ENCODE assay signal across 15 cellular contexts in genomic region chr2:48515588-48515987, GRCh38. TPM values are rescaled to one million over a fixed set of nuclear protein-coding genes. Genes with fewer than 3 reads are reported as not detected.
DNase-seq lines count a peak whose midpoint lies in the region; ATAC-seq lines count a peak whose summit lies in the region.
"Had no signal": no experiment of that assay in that cellular context is flagged by ENCODE, and none has a peak within 500 bp of the region (broad histone marks: within the 10 kb centered on the region; RNA-seq: fewer than 3 reads in every experiment).

No MANE protein-coding gene starts in this region.

- peaks cover 78% of the 10 kb centered on the region for H3K36me3 Mint-ChIP-seq in T-cell

- CTCF ChIA-PET in T-cell (lab: Charles Lee) = no interaction called here

- no peak overlapping the region for H3K4me3 Mint-ChIP-seq in T-cell
- H3K4me3 Mint-ChIP-seq: activated naive CD8-positive, alpha-beta T cell treated with anti-CD3 and anti-CD28 coated beads for 36 hours; immature natural killer cell had no signal

- WGBS in right cardiac atrium = 60% methylated on average over 6 of the region's 6 CpGs

- H3K27ac Mint-ChIP-seq in T-cell = peak overlapping the region in 1 of 2 donors; percentile 34
- H3K27ac Mint-ChIP-seq: activated naive CD8-positive, alpha-beta T cell treated with anti-CD3 and anti-CD28 coated beads for 36 hours had no signal

- DNase-seq in Right ventricle myocardium inferior (ENCODE audit: missing footprints) (no peak), cardiac septum (ENCODE audit: low spot score) (no peak), right cardiac atrium (peak in 1 of 3 donors; percentile 81), NCI-H526 treated with DMSO at 0.1 percent for 48 hours (lab: John Stamatoyannopoulos, UW) (no peak), hippocampal formation (lab: John Stamatoyannopoulos, UW) (no peak), T-cell (no peak)
- DNase-seq in stimulated activated naive CD4-positive, alpha-beta T cell (lab: John Stamatoyannopoulos, UW) = no peak
- DNase-seq: activated CD4-positive, alpha-beta T cell treated with anti-CD3 and anti-CD28 coated beads for 48 hours; activated naive CD8-positive, alpha-beta T cell treated with anti-CD3 and anti-CD28 coated beads for 36 hours; immature natural killer cell; mucosa of descending colon; posterior cingulate gyrus; stimulated activated naive CD8-positive, alpha-beta T cell treated with anti-CD3 and anti-CD28 coated beads, Interleukin-15, Interleukin-2, amounts not matched to agents 100 U/mL and 50 U/mL, for 24 hours; T1000 had no signal

- POLR2A ChIA-PET in T-cell (lab: Charles Lee) = no interaction called here

- no peak overlapping the region for H3K9ac ChIP-seq in rectal smooth muscle tissue (ENCODE audit: low read length)

- intact Hi-C loops in Right ventricle myocardium inferior (cut with DNase I) (no loop called here), cardiac septum (cut with DNase I) (no loop called here), right cardiac atrium (cut with DNase I) (loop anchor here in 1 of 4 donors (10.0 kb wide), 1 partner anchor 69 kb away; no protein-coding TSS in a partner anchor)

- H3K27me3 ChIP-seq in right cardiac atrium (ENCODE audit: control insufficient read depth, insufficient read depth) (no peaks in the 10 kb centered on the region), rectal smooth muscle tissue (ENCODE audit: control insufficient read depth, insufficient read depth, low read length) (no peaks in the 10 kb centered on the region)

- H3K4me1 ChIP-seq in right cardiac atrium (ENCODE audit: control insufficient read depth, insufficient read depth, low read length) (peaks cover 5% of the 10 kb centered on the region), rectal smooth muscle tissue (ENCODE audit: control insufficient read depth, insufficient read depth, low read length) (peaks cover 22% of the 10 kb centered on the region)

- H3K36me3 ChIP-seq in rectal smooth muscle tissue (ENCODE audit: control insufficient read depth, insufficient read depth, low read length) = peaks cover 4% of the 10 kb centered on the region

- H3K27ac ChIP-seq in right cardiac atrium (ENCODE audit: low read length) (peak overlapping the region; percentile 54), rectal smooth muscle tissue (ENCODE audit: low read depth, low read length) (peak overlapping the region; percentile 95)

- peak; percentile 80 for ATAC-seq in Right ventricle myocardium inferior
- ATAC-seq in right cardiac atrium = peak; percentile 83 to 87
- no peak for ATAC-seq in T-cell (replicated peaks in 1 of 4)
- ATAC-seq: mucosa of descending colon; stimulated activated naive CD8-positive, alpha-beta T cell treated with anti-CD3 and anti-CD28 coated beads, Interleukin-15, Interleukin-2, amounts not matched to agents 100 U/mL and 50 U/mL, for 24 hours had no signal

- no peaks in the 10 kb centered on the region for H3K9me3 Mint-ChIP-seq in T-cell
- H3K9me3 Mint-ChIP-seq: activated naive CD8-positive, alpha-beta T cell treated with anti-CD3 and anti-CD28 coated beads for 36 hours; immature natural killer cell had no signal

- H3K4me1 Mint-ChIP-seq in T-cell = peaks cover 0 to 4% (median under 1%) of the 10 kb centered on the region in 3 donors
- H3K4me1 Mint-ChIP-seq: activated naive CD8-positive, alpha-beta T cell treated with anti-CD3 and anti-CD28 coated beads for 36 hours had no signal

- H3K9me3 ChIP-seq in right cardiac atrium (ENCODE audit: control insufficient read depth, low read length) = no peaks in the 10 kb centered on the region
- H3K9me3 ChIP-seq: mucosa of descending colon had no signal

- no peaks in the 10 kb centered on the region for H3K27me3 Mint-ChIP-seq in T-cell
- H3K27me3 Mint-ChIP-seq: activated naive CD8-positive, alpha-beta T cell treated with anti-CD3 and anti-CD28 coated beads for 36 hours had no signal

- H3K4me3 ChIP-seq in right cardiac atrium (ENCODE audit: low read length) = no peak overlapping the region
- H3K4me3 ChIP-seq in rectal smooth muscle tissue (ENCODE audit: low read length) = no peak overlapping the region
- H3K4me3 ChIP-seq: mucosa of descending colon had no signal

RNA-seq across cellular contexts. Expression of gene STON1, which starts 14.4 kb away (rescaled TPM):
- total RNA-seq in Right ventricle myocardium inferior = 8.0 TPM
- total RNA-seq in cardiac septum = 6.7 TPM
- total RNA-seq in right cardiac atrium = 10 to 100 TPM in 3 of 4 donors, 1 to 10 TPM in 1; 8.8 to 18.0 (median 13.1) TPM
- polyA plus RNA-seq in right cardiac atrium = 5.9 TPM
- total RNA-seq in T-cell = 1 to 10 TPM; 2.5 to 3.8 (median 2.6) TPM

Comparison
In these comparisons a context has a peak if more than half of its experiments do, and no peak if none do; other contexts are left out.
1. ATAC-seq: peak in Right ventricle myocardium inferior (single experiment) and right cardiac atrium (2 of 2); none in T-cell (0 of 4).